ENCODE assay signal across 14 cellular contexts in genomic region chr6:39225543-39225942, GRCh38. TPM values are rescaled to one million over a fixed set of nuclear protein-coding genes. Genes with fewer than 3 reads are reported as not detected.
DNase-seq lines count a peak whose midpoint lies in the region; ATAC-seq and TF ChIP-seq lines count a peak whose summit lies in the region.
"Had no signal": no experiment of that assay in that cellular context is flagged by ENCODE, and none has a peak within 500 bp of the region (broad histone marks: within the 10 kb centered on the region; RNA-seq: fewer than 3 reads in every experiment).

No MANE protein-coding gene starts in this region.

- H3K27me3 Mint-ChIP-seq in central memory CD8-positive, alpha-beta T cell, result peaks cover 10% of the 10 kb centered on the region
- H3K27me3 Mint-ChIP-seq in neural progenitor cell (ENCODE audit: insufficient read depth, low read depth), result peaks cover 9% of the 10 kb centered on the region

- H3K36me3 ChIP-seq in neural progenitor cell, result no peaks in the 10 kb centered on the region
- H3K36me3 ChIP-seq: prostate gland had no signal

- peaks cover 11% of the 10 kb centered on the region for H4K20me1 ChIP-seq in neural progenitor cell (ENCODE audit: low read depth)

- ATAC-seq in central memory CD8-positive, alpha-beta T cell (replicated peaks; ENCODE audit: extremely low read depth, poor library complexity, severe bottlenecking), result no peak
- ATAC-seq in HG03354 (IDR thresholded peaks at IDR 0.05; ENCODE audit: poor library complexity, severe bottlenecking, unreplicated experiment), result no peak

- H3K9me3 Mint-ChIP-seq in central memory CD8-positive, alpha-beta T cell, result no peaks in the 10 kb centered on the region
- peaks cover 2% of the 10 kb centered on the region for H3K9me3 Mint-ChIP-seq in neural progenitor cell

- peaks cover 37% of the 10 kb centered on the region for H3K27me3 ChIP-seq in neural progenitor cell

- no peaks in the 10 kb centered on the region for H3K9me3 ChIP-seq in neural progenitor cell (ENCODE audit: low read depth)
- H3K9me3 ChIP-seq: prostate gland had no signal

- peaks cover 35% of the 10 kb centered on the region for H3K79me2 ChIP-seq in neural progenitor cell (ENCODE audit: low read depth)

- no peak overlapping the region for H3K27ac ChIP-seq in neural progenitor cell
- H3K27ac ChIP-seq: prostate gland had no signal

- no peak for TF ChIP-seq POLR2A in NB4 (IDR thresholded peaks at IDR 0.05; ENCODE audit: extremely low read depth, insufficient read length)

- DNase-seq in DMS53 (lab: John Stamatoyannopoulos, UW), result peak; percentile 17
- no peak for DNase-seq in DMS53 treated with DMSO at 0.1 percent for 48 hours (lab: John Stamatoyannopoulos, UW; ENCODE audit: unreplicated experiment)
- peak; percentile 69 for DNase-seq in NB4 (ENCODE audit: low read depth)
- no peak for DNase-seq in central memory CD8-positive, alpha-beta T cell (ENCODE audit: low spot score in 2 of 2)
- no peak for DNase-seq in neural progenitor cell (ENCODE audit: low spot score)
- no peak for DNase-seq in stimulated activated CD4-positive, alpha-beta T cell treated with anti-CD3 and anti-CD28 coated beads, Interleukin-4, amount 100 ng/mL, for 1 hour
- DNase-seq in NCI-H226, result no peak
- DNase-seq: effector memory CD4-positive, alpha-beta T cell; NCI-H1105 treated with DMSO at 0.1 percent for 48 hours; NCI-H69 had no signal

- peaks cover 36% of the 10 kb centered on the region for H3K4me1 Mint-ChIP-seq in central memory CD8-positive, alpha-beta T cell
- peaks cover 52% of the 10 kb centered on the region for H3K4me1 Mint-ChIP-seq in neural progenitor cell

- peaks cover 47% of the 10 kb centered on the region for H3K4me1 ChIP-seq in neural progenitor cell
- H3K4me1 ChIP-seq: prostate gland had no signal

- no peak overlapping the region for H3K9ac ChIP-seq in neural progenitor cell

- H3K4me3 Mint-ChIP-seq in central memory CD8-positive, alpha-beta T cell, result no peak overlapping the region
- no peak overlapping the region for H3K4me3 Mint-ChIP-seq in neural progenitor cell

- peaks cover 8% of the 10 kb centered on the region for H3F3A ChIP-seq in neural progenitor cell (ENCODE audit: low read depth)

- H2AFZ ChIP-seq in neural progenitor cell (replicated peaks), result no peak overlapping the region

- peak overlapping the region; percentile 54 for H3K27ac Mint-ChIP-seq in central memory CD8-positive, alpha-beta T cell (ENCODE audit: low read depth)
- no peak overlapping the region for H3K27ac Mint-ChIP-seq in neural progenitor cell

- peaks cover 1% of the 10 kb centered on the region for H3K36me3 Mint-ChIP-seq in central memory CD8-positive, alpha-beta T cell (ENCODE audit: insufficient read depth)
- peaks cover 12% of the 10 kb centered on the region for H3K36me3 Mint-ChIP-seq in neural progenitor cell

- H3K4me3 ChIP-seq in NB4 (ENCODE audit: low read depth, low read length) (peak overlapping the region; percentile 86), neural progenitor cell (no peak overlapping the region)
- H3K4me3 ChIP-seq: lung, prostate gland had no signal

- TF ChIP-seq CTCF in NB4 (IDR thresholded peaks at IDR 0.05; ENCODE audit: low read depth, low read length) (no peak), neural progenitor cell (IDR thresholded peaks at IDR 0.05) (no peak)

- peak overlapping the region; percentile 35 for H3K4me2 ChIP-seq in neural progenitor cell

RNA-seq across cellular contexts. Expression of gene KCNK5, which starts 3.7 kb away (rescaled TPM):
- 5.7 and 7.3 TPM in 2 replicates for total RNA-seq in neural progenitor cell (ENCODE audit: low replicate concordance)
- total RNA-seq: glomerular endothelial cell had no signal

Comparison
In these comparisons a context has a peak if more than half of its experiments do, and no peak if none do; other contexts are left out.
1. DNase-seq: peak in DMS53 (single experiment) and NB4 (single experiment); none in DMS53 treated with DMSO at 0.1 percent for 48 hours (single experiment), central memory CD8-positive, alpha-beta T cell (0 of 2), neural progenitor cell (single experiment), stimulated activated CD4-positive, alpha-beta T cell treated with anti-CD3 and anti-CD28 coated beads, Interleukin-4, amount 100 ng/mL, for 1 hour (single experiment) and NCI-H226 (single experiment).